8 cellular contexts compared by ENCODE assay signal in genomic region chr1:228464487-228464983, GRCh38. TPM values are rescaled to one million over a fixed set of nuclear protein-coding genes. Genes with fewer than 3 reads are reported as not detected.
DNase-seq lines count a peak whose midpoint lies in the region; ATAC-seq and TF ChIP-seq lines count a peak whose summit lies in the region.

No MANE protein-coding gene starts in this region.

- CTCF ChIA-PET in CD8-positive, alpha-beta memory T cell (lab: Charles Lee): interaction anchor here (1.3 to 2.9 kb wide), 7 partner anchors 8 to 465 kb away, joined by 3 to 12 read pairs (median 4); partner anchors contain the start of gene RNF187

- H3K27ac ChIP-seq in CD8-positive, alpha-beta memory T cell (ENCODE audit: low read depth, low read length): peak overlapping the region; percentile 57
- H3K27ac ChIP-seq in HUES64 (ENCODE audit: low read depth, low read length) (peak overlapping the region; percentile 60; the same call in 1 of the 2 replicates), ascending aorta (no peak overlapping the region), hepatocyte (peak overlapping the region; percentile 30), skin epidermis (peak overlapping the region in 2 of 21 experiments; percentile 1 to 71)

- no peaks in the 10 kb centered on the region for H3K36me3 ChIP-seq in CD8-positive, alpha-beta memory T cell (ENCODE audit: insufficient read depth, low read length)
- no peaks in the 10 kb centered on the region for H3K36me3 ChIP-seq in HUES64 (ENCODE audit: insufficient read depth, low read length)
- no peaks in the 10 kb centered on the region for H3K36me3 ChIP-seq in ascending aorta
- no peaks in the 10 kb centered on the region for H3K36me3 ChIP-seq in hepatocyte (replicated peaks; ENCODE audit: insufficient read depth, low read depth)

- TF ChIP-seq CTCF in ascending aorta (IDR thresholded peaks at IDR 0.05): no peak
- TF ChIP-seq CTCF in hepatocyte (IDR thresholded peaks at IDR 0.05; ENCODE audit: poor library complexity): no peak

- peak overlapping the region; percentile 79 to 94 (median 83) for H3K4me3 Mint-ChIP-seq in CD8-positive, alpha-beta memory T cell
- peak overlapping the region; percentile 93 for H3K4me3 Mint-ChIP-seq in T-helper 17 cell

- H3K27me3 Mint-ChIP-seq in CD8-positive, alpha-beta memory T cell: peaks cover 4 to 12% of the 10 kb centered on the region in 2 donors
- H3K27me3 Mint-ChIP-seq in T-helper 17 cell: no peaks in the 10 kb centered on the region

- peak; percentile 76 for ATAC-seq in GM21367 (IDR thresholded peaks at IDR 0.05; ENCODE audit: unreplicated experiment)
- ATAC-seq in T-helper 17 cell: peak; percentile 97

- H2AFZ ChIP-seq in hepatocyte: peak overlapping the region; percentile 53

- DNase-seq in CD8-positive, alpha-beta memory T cell: peak; percentile 82 to 92 (median 87)
- DNase-seq in T-helper 17 cell (peak; percentile 78 to 82 (median 78)), ascending aorta (ENCODE audit: low spot score in 2 of 2) (peak in 1 of 2 donors; percentile 80), hepatocyte (ENCODE audit: low spot score) (peak; percentile 84), SKM-1 treated with dmso at 0.1 percent for 144 hours (lab: John Stamatoyannopoulos, UW; ENCODE audit: unreplicated experiment) (no peak)

- H3K27ac Mint-ChIP-seq in CD8-positive, alpha-beta memory T cell: peak overlapping the region; percentile 43 to 96 (median 77)
- peak overlapping the region; percentile 85 for H3K27ac Mint-ChIP-seq in T-helper 17 cell

- H3K27me3 ChIP-seq in CD8-positive, alpha-beta memory T cell (ENCODE audit: insufficient read depth, low read length, poor library complexity, severe bottlenecking): no peaks in the 10 kb centered on the region
- H3K27me3 ChIP-seq in HUES64 (ENCODE audit: insufficient read depth, low read length) (peaks cover 62% of the 10 kb centered on the region), ascending aorta (peaks cover 1% of the 10 kb centered on the region), hepatocyte (peaks cover 61% of the 10 kb centered on the region)

- H3K4me1 Mint-ChIP-seq in CD8-positive, alpha-beta memory T cell: peaks cover 50 to 56% (median 51%) of the 10 kb centered on the region in 3 donors
- peaks cover 44% of the 10 kb centered on the region for H3K4me1 Mint-ChIP-seq in T-helper 17 cell

- peak overlapping the region; percentile 71 for H3K4me3 ChIP-seq in CD8-positive, alpha-beta memory T cell (ENCODE audit: low read length)
- H3K4me3 ChIP-seq in HUES64 (ENCODE audit: low read length) (peak overlapping the region; percentile 72), ascending aorta (peak overlapping the region; percentile 21 to 52), hepatocyte (peak overlapping the region; percentile 36), skin epidermis (peak overlapping the region; percentile 7 to 25 (median 12))

- H3K9me3 ChIP-seq in CD8-positive, alpha-beta memory T cell (ENCODE audit: low read length): no peaks in the 10 kb centered on the region
- H3K9me3 ChIP-seq in HUES64 (ENCODE audit: insufficient read depth, low read depth, low read length): no peaks in the 10 kb centered on the region
- H3K9me3 ChIP-seq in T-helper 17 cell (ENCODE audit: control insufficient read depth, low read length, poor library complexity, severe bottlenecking): no peaks in the 10 kb centered on the region
- H3K9me3 ChIP-seq in ascending aorta: no peaks in the 10 kb centered on the region
- no peaks in the 10 kb centered on the region for H3K9me3 ChIP-seq in hepatocyte (ENCODE audit: low read depth)

- peaks cover 30% of the 10 kb centered on the region for H3K4me1 ChIP-seq in CD8-positive, alpha-beta memory T cell (ENCODE audit: insufficient read depth, low read length)
- H3K4me1 ChIP-seq in HUES64 (ENCODE audit: insufficient read depth, low read length) (peaks cover 16% of the 10 kb centered on the region), ascending aorta (no peaks in the 10 kb centered on the region), hepatocyte (ENCODE audit: insufficient read depth) (peaks cover 6% of the 10 kb centered on the region)

- no peaks in the 10 kb centered on the region for H3K9me3 Mint-ChIP-seq in CD8-positive, alpha-beta memory T cell

- H3K79me2 ChIP-seq in hepatocyte: peaks cover 5% of the 10 kb centered on the region

- no peaks in the 10 kb centered on the region for H4K20me1 ChIP-seq in hepatocyte (ENCODE audit: insufficient read depth, poor library complexity, severe bottlenecking)

- peaks cover 0 to 2% (median 0%) of the 10 kb centered on the region in 3 donors for H3K36me3 Mint-ChIP-seq in CD8-positive, alpha-beta memory T cell
- no peaks in the 10 kb centered on the region for H3K36me3 Mint-ChIP-seq in T-helper 17 cell (ENCODE audit: low read depth)

- 54% methylated on average over 33 of the region's 33 CpGs for WGBS in HUES64
- WGBS in hepatocyte (ENCODE audit: low lambda C conversion rate, missing lambda C conversion rate): 4% methylated on average over 33 of the region's 33 CpGs

- no peaks in the 10 kb centered on the region for H3K9me2 ChIP-seq in hepatocyte (replicated peaks; ENCODE audit: insufficient read depth)

- peak overlapping the region; percentile 79 for H3K9ac ChIP-seq in HUES64 (ENCODE audit: low read depth, low read length)

- POLR2A ChIA-PET in CD8-positive, alpha-beta memory T cell (lab: Charles Lee): interaction anchor here (0.6 to 3.0 kb wide), 7 partner anchors 8 to 390 kb away, joined by 3 to 23 read pairs (median 5); partner anchors contain the start of genes RNF187 and TRIM11

- intact Hi-C loops in ascending aorta (cut with DNase I): loop anchor here (5.0 kb wide), 1 partner anchor 57 kb away; the partner anchor contains the start of gene TRIM11

- peak overlapping the region; percentile 70 for H3K4me2 ChIP-seq in hepatocyte

RNA-seq across cellular contexts. Expression of gene RNF187, which starts 22.6 kb away (rescaled TPM):
- total RNA-seq in CD8-positive, alpha-beta memory T cell: 100 to 1,000 TPM; 128 to 129 TPM
- 56.7 TPM for polyA plus RNA-seq in CD8-positive, alpha-beta memory T cell
- 32.9 TPM for polyA plus RNA-seq in HUES64 (2013, experiment 1 of 2)
- 37.1 TPM for polyA plus RNA-seq in HUES64 (2013, experiment 2 of 2)
- total RNA-seq in T-helper 17 cell (10 to 100 TPM; 65.6 to 77.8 TPM), ascending aorta (24.3 TPM), hepatocyte (39.5 and 52.4 TPM in 2 replicates)
- polyA plus RNA-seq in hepatocyte: 124 and 135 TPM in 2 replicates

RNA-seq across cellular contexts. Expression of gene TRIM17, which starts 47.9 kb away (rescaled TPM):
- 1 to 10 TPM; 1.8 to 2.1 TPM for total RNA-seq in CD8-positive, alpha-beta memory T cell
- polyA plus RNA-seq in CD8-positive, alpha-beta memory T cell: 0.60 TPM
- 1.7 TPM for polyA plus RNA-seq in HUES64 (2013, experiment 1 of 2)
- polyA plus RNA-seq in HUES64 (2013, experiment 2 of 2): 2.1 TPM
- total RNA-seq in T-helper 17 cell: 1 to 10 TPM in 1 of 2 donors, under 1 TPM in 1; 0.47 to 2.0 TPM
- not detected for total RNA-seq in ascending aorta
- total RNA-seq in hepatocyte: 2.1 and 2.4 TPM in 2 replicates
- 5.7 and 7.3 TPM in 2 replicates for polyA plus RNA-seq in hepatocyte

RNA-seq across cellular contexts. Expression of gene TRIM11, which starts 57.9 kb away (rescaled TPM):
- total RNA-seq in CD8-positive, alpha-beta memory T cell: 10 to 100 TPM; 38.3 to 38.8 TPM
- polyA plus RNA-seq in CD8-positive, alpha-beta memory T cell: 21.5 TPM
- polyA plus RNA-seq in HUES64 (2013, experiment 1 of 2): 19.2 TPM
- 17.4 TPM for polyA plus RNA-seq in HUES64 (2013, experiment 2 of 2)
- 10 to 100 TPM; 35.5 to 52.5 TPM for total RNA-seq in T-helper 17 cell
- total RNA-seq in ascending aorta: 73.3 TPM
- total RNA-seq in hepatocyte: 10.4 and 13.8 TPM in 2 replicates
- 10.4 and 14.5 TPM in 2 replicates for polyA plus RNA-seq in hepatocyte

Comparison
In these comparisons a context has a peak if more than half of its experiments do, and no peak if none do; other contexts are left out.
1. H3K27ac ChIP-seq: peak in CD8-positive, alpha-beta memory T cell (single experiment), HUES64 (single experiment) and hepatocyte (single experiment); none in ascending aorta (0 of 2).
2. H3K4me3 ChIP-seq: peak in every context shown above with its lines; median percentile 72 in HUES64; 71 in CD8-positive, alpha-beta memory T cell; 36 in ascending aorta; 36 in hepatocyte; 12 in skin epidermis.